8 cellular contexts compared by ENCODE assay signal in genomic region chr11:67421421-67422031, GRCh38. TPM values are rescaled to one million over a fixed set of nuclear protein-coding genes. Genes with fewer than 3 reads are reported as not detected.
DNase-seq lines count a peak whose midpoint lies in the region; ATAC-seq, FAIRE-seq and TF ChIP-seq lines count a peak whose summit lies in the region.

No MANE protein-coding gene starts in this region.

- TF ChIP-seq CTCF in DND-41 (IDR thresholded peaks at IDR 0.05; ENCODE audit: borderline replicate concordance, extremely low read depth, low read length, poor library complexity, severe bottlenecking): no peak
- TF ChIP-seq CTCF in OCI-LY1 (IDR thresholded peaks at IDR 0.05; ENCODE audit: low read length): no peak
- no peak for TF ChIP-seq CTCF in H1 (IDR thresholded peaks at IDR 0.05; ENCODE audit: control extremely low read depth in 1 of 3, insufficient read depth in 1 of 3, low read depth in 1 of 3, low read length in 3 of 3)
- TF ChIP-seq CTCF in pancreas (IDR thresholded peaks at IDR 0.05): no peak
- no peak for TF ChIP-seq CTCF in GM10248 (IDR thresholded peaks at IDR 0.05; ENCODE audit: control extremely low read depth, extremely low read depth, low read depth, missing control alignments)

- H3K4ac ChIP-seq in H1 (replicated peaks; ENCODE audit: insufficient read length, low read depth, low read length): no peak overlapping the region

- H3K18ac ChIP-seq in H1 (ENCODE audit: extremely low read depth, low read length): no peak overlapping the region

- H3K4me1 ChIP-seq in DND-41 (ENCODE audit: insufficient read depth, low read length): peaks cover 46% of the 10 kb centered on the region
- peaks cover 39% of the 10 kb centered on the region for H3K4me1 ChIP-seq in OCI-LY1 (ENCODE audit: insufficient read depth, low read length, severe bottlenecking)
- peaks cover 0 to 8% (median 4%) of the 10 kb centered on the region in 4 experiments; a peak in 4 of 7 replicates for H3K4me1 ChIP-seq in H1 (replicated peaks in 1 of 4; ENCODE audit: control insufficient read depth in 3 of 4, insufficient read depth in 4 of 4, low read length in 3 of 4)
- H3K4me1 ChIP-seq in pancreas: peaks cover 0 to 13% (median 11%) of the 10 kb centered on the region in 3 donors

- no peak for TF ChIP-seq EP300 in H1 (IDR thresholded peaks at IDR 0.05; ENCODE audit: borderline replicate concordance in 1 of 2, low read depth in 2 of 2, low read length in 2 of 2)

- H2BK20ac ChIP-seq in H1 (ENCODE audit: low read length): no peak overlapping the region

- H2BK5ac ChIP-seq in H1 (ENCODE audit: low read depth, low read length): no peak overlapping the region

- H3K79me2 ChIP-seq in DND-41 (ENCODE audit: insufficient read depth, low read length) (peaks cover 29% of the 10 kb centered on the region), OCI-LY1 (ENCODE audit: insufficient read depth, low read length) (no peaks in the 10 kb centered on the region), H1 (ENCODE audit: control insufficient read depth in 1 of 2, insufficient read depth in 2 of 2, low read length in 2 of 2) (no peaks in the 10 kb centered on the region)

- TF ChIP-seq RAD21 in H1 (IDR thresholded peaks at IDR 0.05 in 1 of 2, conservative IDR thresholded peaks at IDR 0.05 in 1 of 2; ENCODE audit: low read depth in 2 of 2, low read length in 2 of 2): no peak

- H4K5ac ChIP-seq in H1 (ENCODE audit: insufficient read length, low read depth, low read length): no peak overlapping the region

- no peaks in the 10 kb centered on the region for H3F3A ChIP-seq in OCI-LY1 (ENCODE audit: insufficient read depth, low read length)

- H3K79me1 ChIP-seq in H1 (ENCODE audit: low read depth, low read length): no peaks in the 10 kb centered on the region

- H3K27ac ChIP-seq in DND-41 (ENCODE audit: low read length) (no peak overlapping the region), OCI-LY1 (ENCODE audit: low read depth, low read length, poor library complexity, severe bottlenecking) (no peak overlapping the region), H1 (ENCODE audit: low read depth, low read length) (no peak overlapping the region), pancreas (peak overlapping the region in 3 of 4 donors; percentile 40 to 95 (median 91))

- FAIRE-seq in H1 (lab: Jason Lieb, UNC): no peak
- no peak for FAIRE-seq in pancreas (lab: Jason Lieb, UNC)

- POLR2A ChIA-PET in H1 (lab: Charles Lee; ENCODE audit: partially characterized antibody) (interaction anchor here (0.8 to 10.2 kb wide), 8 partner anchors 9 to 68 kb away, joined by 3 to 104 read pairs (median 4); partner anchors contain the start of genes PPP1CA, PTPRCAP and RAD9A), GM10248 (lab: Yijun Ruan, JAX) (interaction anchor here (0.6 kb wide), 1 partner anchor 15 kb away, joined by 3 read pairs; no protein-coding TSS in a partner anchor)

- no peak overlapping the region for H2BK12ac ChIP-seq in H1 (ENCODE audit: low read depth, low read length)

- H3K4me3 ChIP-seq in DND-41 (ENCODE audit: low read depth in 1 of 2, low read length in 2 of 2) (peak overlapping the region in 1 of 2 experiments; percentile 38; a peak in 2 of 4 replicates), OCI-LY1 (ENCODE audit: low read depth, low read length, poor library complexity, severe bottlenecking) (peak overlapping the region; percentile 35), H1 (ENCODE audit: extremely low read depth in 1 of 4, insufficient read depth in 2 of 4, low read depth in 3 of 4, low read length in 4 of 4) (peak overlapping the region in 2 of 4 experiments; percentile 7 to 64; a peak in 3 of 8 replicates), pancreas (peak overlapping the region in 2 of 4 donors; percentile 66 to 70)

- DNase-seq in DND-41 (no peak), H1 (ENCODE audit: low read depth in 1 of 2, low spot score in 2 of 2) (no peak), pancreas (peak in 1 of 6 donors; percentile 48), NCI-H2029 treated with DMSO at 0.1 percent for 48 hours (lab: John Stamatoyannopoulos, UW) (no peak), ureter (ENCODE audit: low spot score) (no peak), GM10248 (ENCODE audit: extremely low spot score) (no peak)

- intact Hi-C loops in pancreas (cut with DNase I): no loop called here

- H4K20me1 ChIP-seq in DND-41 (ENCODE audit: insufficient read depth, low read length) (no peaks in the 10 kb centered on the region), OCI-LY1 (ENCODE audit: insufficient read depth, low read length) (no peaks in the 10 kb centered on the region), H1 (replicated peaks in 1 of 2; ENCODE audit: control insufficient read depth in 1 of 2, insufficient read depth in 2 of 2, low read length in 2 of 2) (peaks cover 0 to 3% of the 10 kb centered on the region in 2 experiments)

- CTCF ChIA-PET in H1 (lab: Charles Lee; ENCODE audit: partially characterized antibody) (interaction anchor here (0.6 to 0.7 kb wide), 3 partner anchors 21 to 40 kb away, joined by 3 to 5 read pairs (median 3); no protein-coding TSS in a partner anchor), GM10248 (lab: Yijun Ruan, JAX) (interaction anchor here (1.5 to 5.7 kb wide), 4 partner anchors 13 to 60 kb away, joined by 3 to 50 read pairs (median 20); partner anchors contain the start of genes PPP1CA and TBC1D10C)

- H3K14ac ChIP-seq in H1 (ENCODE audit: insufficient read length): no peak overlapping the region

- no peak overlapping the region; the same call in 1 of the 2 replicates for H4K8ac ChIP-seq in H1 (ENCODE audit: extremely low read depth, insufficient read depth, low read length)

- no peak for TF ChIP-seq POLR2A in H1 (IDR thresholded peaks at IDR 0.05; ENCODE audit: control extremely low read depth in 1 of 2, low read depth in 2 of 2, low read length in 2 of 2)

- no peak overlapping the region for H4K91ac ChIP-seq in H1 (replicated peaks; ENCODE audit: insufficient read length, low read length)

- ATAC-seq in DND-41 (ENCODE audit: insufficient read depth, low read depth): no peak
- peak; percentile 9 to 21 (median 13) for ATAC-seq in pancreas
- ATAC-seq in GM18519 (IDR thresholded peaks at IDR 0.05; ENCODE audit: low FRiP score, unreplicated experiment): no peak

- H3K4me2 ChIP-seq in DND-41 (ENCODE audit: insufficient read depth, low read length) (peak overlapping the region; percentile 95), OCI-LY1 (ENCODE audit: low read length) (peak overlapping the region; percentile 73), H1 (ENCODE audit: insufficient read depth in 1 of 2, low read depth in 2 of 2, low read length in 2 of 2) (peak overlapping the region in 1 of 2 experiments; percentile 59; a peak in 3 of 4 replicates)

- H2AK5ac ChIP-seq in H1 (ENCODE audit: low read depth, low read length): no peak overlapping the region

- H3K56ac ChIP-seq in H1 (replicated peaks; ENCODE audit: insufficient read length, low read depth, low read length): no peak overlapping the region

- 71% methylated on average over 22 of the region's 23 CpGs; no CpG with 5 or more reads in 1 of the 2 experiments for WGBS in H1 (ENCODE audit: extremely low coverage in 1 of 2, insufficient coverage in 1 of 2, insufficient read length in 1 of 2, insufficient replicate concordance in 2 of 2, low coverage in 1 of 2, low lambda C conversion rate in 2 of 2, missing lambda C conversion rate in 1 of 2), 2 experiments
- 65 to 66% methylated on average over 23 of the region's 23 CpGs for WGBS in pancreas, 2 donors

- H3K9ac ChIP-seq in DND-41 (ENCODE audit: low read depth, low read length) (no peak overlapping the region; the same call in 1 of the 2 replicates), OCI-LY1 (ENCODE audit: low read length) (no peak overlapping the region), H1 (replicated peaks in 1 of 4; ENCODE audit: extremely low read depth in 1 of 4, low read depth in 3 of 4, low read length in 3 of 4) (no peak overlapping the region)

- no peak overlapping the region for H2BK120ac ChIP-seq in H1 (replicated peaks; ENCODE audit: low read depth, low read length)

- H3K27me3 ChIP-seq in DND-41 (ENCODE audit: insufficient read depth, low read length, poor library complexity) (no peaks in the 10 kb centered on the region), OCI-LY1 (ENCODE audit: insufficient read depth, low read length) (no peaks in the 10 kb centered on the region), H1 (replicated peaks in 1 of 4; ENCODE audit: control insufficient read depth in 3 of 4, extremely low read depth in 1 of 4, insufficient read depth in 3 of 4, low read length in 3 of 4) (peaks cover 0 to 8% (median 5%) of the 10 kb centered on the region in 4 experiments; a peak in 4 of 7 replicates), pancreas (no peaks in the 10 kb centered on the region)

- H3K9me3 ChIP-seq in DND-41 (ENCODE audit: insufficient read depth, low read length, severe bottlenecking) (no peaks in the 10 kb centered on the region), OCI-LY1 (ENCODE audit: low read length) (no peaks in the 10 kb centered on the region), H1 (ENCODE audit: insufficient read depth in 2 of 2, low read depth in 1 of 2, low read length in 1 of 2) (no peaks in the 10 kb centered on the region), pancreas (no peaks in the 10 kb centered on the region)

- H3K9me2 ChIP-seq in OCI-LY1 (ENCODE audit: low read depth, low read length): no peaks in the 10 kb centered on the region

- H3K36me3 ChIP-seq in DND-41 (ENCODE audit: insufficient read depth, low read length): peaks cover 6% of the 10 kb centered on the region; the same call in 1 of the 2 replicates
- no peaks in the 10 kb centered on the region for H3K36me3 ChIP-seq in OCI-LY1 (ENCODE audit: insufficient read depth, low read length)
- no peaks in the 10 kb centered on the region for H3K36me3 ChIP-seq in H1 (ENCODE audit: control insufficient read depth in 2 of 4, insufficient read depth in 4 of 4, low read length in 3 of 4)
- no peaks in the 10 kb centered on the region for H3K36me3 ChIP-seq in pancreas

- peaks cover 10% of the 10 kb centered on the region; the same call in 1 of the 2 replicates for H3K23me2 ChIP-seq in H1 (ENCODE audit: low read depth, low read length)

- no peak overlapping the region for H3K23ac ChIP-seq in H1 (ENCODE audit: insufficient read length)

- 0 out of 2 replicates have a peak overlapping the region, but pooled peaks have one; percentile 29 for H2BK15ac ChIP-seq in H1 (ENCODE audit: low read length)

- H2AFZ ChIP-seq in DND-41 (ENCODE audit: low read depth, low read length) (no peak overlapping the region), OCI-LY1 (ENCODE audit: low read length) (no peak overlapping the region), H1 (ENCODE audit: low read length) (0 out of 2 replicates have a peak overlapping the region, but pooled peaks have one; percentile 16)

RNA-seq across cellular contexts. Expression of gene CARNS1, which starts 6.0 kb away (rescaled TPM):
- 0.61 and 1.1 TPM in 2 replicates for total RNA-seq in H1 (2021; fragmentation: NEBNext Ultra II Directional; extraction: Animal tissue kit (Norgen Biotek cat#: 25700))
- polyA plus RNA-seq in H1 (2011; rRNA removed): 0.82 and 0.96 TPM in 2 replicates
- 1.1 TPM for polyA plus RNA-seq in H1 (2011; cell fraction: cytosol; rRNA removed)
- 5.7 TPM for polyA plus RNA-seq in H1 (2011; cell fraction: nucleus; rRNA removed)
- 0.72 to 2.2 TPM (median 1.1 TPM) in 4 replicates for polyA plus RNA-seq in H1 (2012, experiment 1 of 2)
- 0.47 TPM for polyA plus RNA-seq in H1 (2012, experiment 2 of 2)
- polyA plus RNA-seq in H1 (2013, experiment 1 of 2): 0.51 TPM
- 0.31 TPM for polyA plus RNA-seq in H1 (2013, experiment 2 of 2)
- 0.47 and 0.54 TPM in 2 replicates for polyA minus RNA-seq in H1 (2011; rRNA and poly(A)+ RNA removed)
- polyA minus RNA-seq in H1 (2011; cell fraction: cytosol; rRNA and poly(A)+ RNA removed): 0.22 TPM
- 1.4 TPM for polyA minus RNA-seq in H1 (2011; cell fraction: nucleus; rRNA and poly(A)+ RNA removed)
- total RNA-seq in pancreas: 1 to 10 TPM in 1 of 6 donors, under 1 TPM in 5; 0.39 to 1.1 (median 0.80) TPM
- polyA plus RNA-seq in pancreas: 1 to 10 TPM in 1 of 2 donors, under 1 TPM in 1; 0.89 to 2.2 TPM
- 1.3 TPM for total RNA-seq in ureter

RNA-seq across cellular contexts. Expression of gene RPS6KB2, which starts 6.8 kb away (rescaled TPM):
- total RNA-seq in H1 (2021; fragmentation: NEBNext Ultra II Directional; extraction: Animal tissue kit (Norgen Biotek cat#: 25700)): 41.0 and 43.9 TPM in 2 replicates
- polyA plus RNA-seq in H1 (2011; rRNA removed) (47.1 and 58.6 TPM in 2 replicates), pancreas (10 to 100 TPM; 57.4 to 71.6 TPM)
- 54.3 TPM for polyA plus RNA-seq in H1 (2011; cell fraction: cytosol; rRNA removed)
- 104 TPM for polyA plus RNA-seq in H1 (2011; cell fraction: nucleus; rRNA removed)
- 31.6 to 44.5 TPM (median 41.0 TPM) in 4 replicates for polyA plus RNA-seq in H1 (2012, experiment 1 of 2)
- polyA plus RNA-seq in H1 (2012, experiment 2 of 2): 44.7 TPM
- polyA plus RNA-seq in H1 (2013, experiment 1 of 2): 27.6 TPM
- polyA plus RNA-seq in H1 (2013, experiment 2 of 2): 27.9 TPM
- polyA minus RNA-seq in H1 (2011; rRNA and poly(A)+ RNA removed): 36.3 and 41.7 TPM in 2 replicates
- polyA minus RNA-seq in H1 (2011; cell fraction: cytosol; rRNA and poly(A)+ RNA removed): 30.8 TPM
- polyA minus RNA-seq in H1 (2011; cell fraction: nucleus; rRNA and poly(A)+ RNA removed): 44.4 TPM
- total RNA-seq in pancreas (10 to 100 TPM; 17.6 to 29.3 (median 21.7) TPM), ureter (44.8 TPM)

RNA-seq across cellular contexts. Expression of gene PTPRCAP, which starts 16.0 kb away (rescaled TPM):
- 0.78 and 1.4 TPM in 2 replicates for total RNA-seq in H1 (2021; fragmentation: NEBNext Ultra II Directional; extraction: Animal tissue kit (Norgen Biotek cat#: 25700))
- 6.7 and 9.5 TPM in 2 replicates for polyA plus RNA-seq in H1 (2011; rRNA removed)
- 6.7 TPM for polyA plus RNA-seq in H1 (2011; cell fraction: cytosol; rRNA removed)
- 39.1 TPM for polyA plus RNA-seq in H1 (2011; cell fraction: nucleus; rRNA removed)
- polyA plus RNA-seq in H1 (2012, experiment 1 of 2): 3.0 to 3.5 TPM (median 3.2 TPM) in 4 replicates
- polyA plus RNA-seq in H1 (2012, experiment 2 of 2): 1.9 TPM
- polyA plus RNA-seq in H1 (2013, experiment 1 of 2): 1.2 TPM
- polyA plus RNA-seq in H1 (2013, experiment 2 of 2): 0.85 TPM
- 0.28 and 0.44 TPM in 2 replicates for polyA minus RNA-seq in H1 (2011; rRNA and poly(A)+ RNA removed)
- polyA minus RNA-seq in H1 (2011; cell fraction: cytosol; rRNA and poly(A)+ RNA removed): 2.3 TPM
- 5.0 TPM for polyA minus RNA-seq in H1 (2011; cell fraction: nucleus; rRNA and poly(A)+ RNA removed)
- total RNA-seq in pancreas: 1 to 10 TPM in 4 of 6 donors, under 1 TPM in 2; 0.63 to 4.1 (median 1.8) TPM
- 10 to 100 TPM; 10.9 to 13.1 TPM for polyA plus RNA-seq in pancreas
- total RNA-seq in ureter: 6.4 TPM

RNA-seq across cellular contexts. Expression of gene TBC1D10C, which starts 17.6 kb away (rescaled TPM):
- total RNA-seq in H1 (2021; fragmentation: NEBNext Ultra II Directional; extraction: Animal tissue kit (Norgen Biotek cat#: 25700)): 0.69 TPM in 1 of 2 replicates, not detected in the other
- polyA plus RNA-seq in H1 (2011; rRNA removed) (0.27 and 0.35 TPM in 2 replicates), pancreas (1 to 10 TPM; 1.5 to 2.5 TPM)
- 0.16 TPM for polyA plus RNA-seq in H1 (2011; cell fraction: cytosol; rRNA removed)
- polyA plus RNA-seq in H1 (2011; cell fraction: nucleus; rRNA removed): 1.6 TPM
- polyA plus RNA-seq in H1 (2012, experiment 1 of 2): 0.11 to 1.00 TPM (median 0.55 TPM) in 4 replicates
- polyA plus RNA-seq in H1 (2012, experiment 2 of 2): 0.31 TPM
- 0.41 TPM for polyA plus RNA-seq in H1 (2013, experiment 1 of 2)
- polyA plus RNA-seq in H1 (2013, experiment 2 of 2): 0.46 TPM
- 0.22 and 0.41 TPM in 2 replicates for polyA minus RNA-seq in H1 (2011; rRNA and poly(A)+ RNA removed)
- not detected for polyA minus RNA-seq in H1 (2011; cell fraction: cytosol; rRNA and poly(A)+ RNA removed)
- polyA minus RNA-seq in H1 (2011; cell fraction: nucleus; rRNA and poly(A)+ RNA removed): 0.40 TPM
- total RNA-seq in pancreas (1 to 10 TPM in 4 of 6 donors, under 1 TPM in 2; 0.05 to 2.9 (median 1.1) TPM), ureter (3.6 TPM)

RNA-seq across cellular contexts. Expression of gene PPP1CA, which starts 19.9 kb away (rescaled TPM):
- 198 and 210 TPM in 2 replicates for total RNA-seq in H1 (2021; fragmentation: NEBNext Ultra II Directional; extraction: Animal tissue kit (Norgen Biotek cat#: 25700))
- polyA plus RNA-seq in H1 (2011; rRNA removed) (359 and 430 TPM in 2 replicates), pancreas (10 to 100 TPM; 57.7 to 68.5 TPM)
- 274 TPM for polyA plus RNA-seq in H1 (2011; cell fraction: cytosol; rRNA removed)
- 218 TPM for polyA plus RNA-seq in H1 (2011; cell fraction: nucleus; rRNA removed)
- polyA plus RNA-seq in H1 (2012, experiment 1 of 2): 139 to 201 TPM (median 197 TPM) in 4 replicates
- polyA plus RNA-seq in H1 (2012, experiment 2 of 2): 283 TPM
- polyA plus RNA-seq in H1 (2013, experiment 1 of 2): 157 TPM
- 156 TPM for polyA plus RNA-seq in H1 (2013, experiment 2 of 2)
- 140 and 166 TPM in 2 replicates for polyA minus RNA-seq in H1 (2011; rRNA and poly(A)+ RNA removed)
- polyA minus RNA-seq in H1 (2011; cell fraction: cytosol; rRNA and poly(A)+ RNA removed): 98.8 TPM
- 65.8 TPM for polyA minus RNA-seq in H1 (2011; cell fraction: nucleus; rRNA and poly(A)+ RNA removed)
- total RNA-seq in pancreas (10 to 100 TPM; 49.0 to 72.8 (median 62.9) TPM), ureter (124 TPM)

Comparison
In these comparisons a context has a peak if more than half of its experiments do, and no peak if none do; other contexts are left out.
1. ATAC-seq: peak in pancreas (4 of 4); none in DND-41 (single experiment) and GM18519 (single experiment).
2. H3K27ac ChIP-seq: peak in pancreas (3 of 4); none in DND-41 (single experiment), OCI-LY1 (single experiment) and H1 (single experiment).